1 cellular context compared by ENCODE assay signal in the genomic region with DNA sequence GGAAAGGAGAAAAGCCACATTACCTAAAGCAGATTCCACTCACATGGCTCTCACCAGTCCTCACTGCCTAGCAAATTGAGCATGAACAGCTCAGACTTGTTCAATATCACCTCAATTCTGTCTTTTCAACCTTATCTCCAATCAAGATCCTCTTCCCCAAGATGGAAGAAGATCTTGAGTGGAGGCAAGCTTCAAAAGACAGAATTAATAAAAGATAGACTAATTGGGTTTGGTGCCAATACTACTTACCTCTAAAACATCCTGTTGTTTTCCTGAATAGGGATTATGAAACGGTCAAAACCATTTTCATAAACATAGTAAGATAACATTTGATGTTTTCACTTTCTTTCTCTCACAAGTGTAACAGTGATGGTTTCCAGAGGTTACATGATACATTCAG.
TF ChIP-seq lines count a peak whose summit lies in the region.

No MANE protein-coding gene starts in this region.

TF ChIP-seq in GM23338, 12 proteins besides CTCF, POLR2A, EP300 and RAD21:
- TF ChIP-seq JUNB (IDR thresholded peaks at IDR 0.05; ENCODE audit: unreplicated experiment) = no peak
- TF ChIP-seq, protein P1, sequence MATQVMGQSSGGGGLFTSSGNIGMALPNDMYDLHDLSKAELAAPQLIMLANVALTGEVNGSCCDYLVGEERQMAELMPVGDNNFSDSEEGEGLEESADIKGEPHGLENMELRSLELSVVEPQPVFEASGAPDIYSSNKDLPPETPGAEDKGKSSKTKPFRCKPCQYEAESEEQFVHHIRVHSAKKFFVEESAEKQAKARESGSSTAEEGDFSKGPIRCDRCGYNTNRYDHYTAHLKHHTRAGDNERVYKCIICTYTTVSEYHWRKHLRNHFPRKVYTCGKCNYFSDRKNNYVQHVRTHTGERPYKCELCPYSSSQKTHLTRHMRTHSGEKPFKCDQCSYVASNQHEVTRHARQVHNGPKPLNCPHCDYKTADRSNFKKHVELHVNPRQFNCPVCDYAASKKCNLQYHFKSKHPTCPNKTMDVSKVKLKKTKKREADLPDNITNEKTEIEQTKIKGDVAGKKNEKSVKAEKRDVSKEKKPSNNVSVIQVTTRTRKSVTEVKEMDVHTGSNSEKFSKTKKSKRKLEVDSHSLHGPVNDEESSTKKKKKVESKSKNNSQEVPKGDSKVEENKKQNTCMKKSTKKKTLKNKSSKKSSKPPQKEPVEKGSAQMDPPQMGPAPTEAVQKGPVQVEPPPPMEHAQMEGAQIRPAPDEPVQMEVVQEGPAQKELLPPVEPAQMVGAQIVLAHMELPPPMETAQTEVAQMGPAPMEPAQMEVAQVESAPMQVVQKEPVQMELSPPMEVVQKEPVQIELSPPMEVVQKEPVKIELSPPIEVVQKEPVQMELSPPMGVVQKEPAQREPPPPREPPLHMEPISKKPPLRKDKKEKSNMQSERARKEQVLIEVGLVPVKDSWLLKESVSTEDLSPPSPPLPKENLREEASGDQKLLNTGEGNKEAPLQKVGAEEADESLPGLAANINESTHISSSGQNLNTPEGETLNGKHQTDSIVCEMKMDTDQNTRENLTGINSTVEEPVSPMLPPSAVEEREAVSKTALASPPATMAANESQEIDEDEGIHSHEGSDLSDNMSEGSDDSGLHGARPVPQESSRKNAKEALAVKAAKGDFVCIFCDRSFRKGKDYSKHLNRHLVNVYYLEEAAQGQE (IDR thresholded peaks at IDR 0.05; ENCODE audit: unreplicated experiment) = no peak
- TF ChIP-seq NANOG (IDR thresholded peaks at IDR 0.05; ENCODE audit: borderline replicate concordance) = no peak
- TF ChIP-seq EZH2 (IDR thresholded peaks at IDR 0.05; ENCODE audit: low read depth, unreplicated experiment) = no peak
- TF ChIP-seq POLR2AphosphoS5 (IDR thresholded peaks at IDR 0.05; ENCODE audit: low read depth) = no peak
- TF ChIP-seq, protein P2, sequence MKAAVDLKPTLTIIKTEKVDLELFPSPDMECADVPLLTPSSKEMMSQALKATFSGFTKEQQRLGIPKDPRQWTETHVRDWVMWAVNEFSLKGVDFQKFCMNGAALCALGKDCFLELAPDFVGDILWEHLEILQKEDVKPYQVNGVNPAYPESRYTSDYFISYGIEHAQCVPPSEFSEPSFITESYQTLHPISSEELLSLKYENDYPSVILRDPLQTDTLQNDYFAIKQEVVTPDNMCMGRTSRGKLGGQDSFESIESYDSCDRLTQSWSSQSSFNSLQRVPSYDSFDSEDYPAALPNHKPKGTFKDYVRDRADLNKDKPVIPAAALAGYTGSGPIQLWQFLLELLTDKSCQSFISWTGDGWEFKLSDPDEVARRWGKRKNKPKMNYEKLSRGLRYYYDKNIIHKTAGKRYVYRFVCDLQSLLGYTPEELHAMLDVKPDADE (IDR thresholded peaks at IDR 0.05) = no peak
- TF ChIP-seq CREB1 (CRISPR knock-in tag; IDR thresholded peaks at IDR 0.05; ENCODE audit: low read depth) = no peak
- TF ChIP-seq, protein P3, sequence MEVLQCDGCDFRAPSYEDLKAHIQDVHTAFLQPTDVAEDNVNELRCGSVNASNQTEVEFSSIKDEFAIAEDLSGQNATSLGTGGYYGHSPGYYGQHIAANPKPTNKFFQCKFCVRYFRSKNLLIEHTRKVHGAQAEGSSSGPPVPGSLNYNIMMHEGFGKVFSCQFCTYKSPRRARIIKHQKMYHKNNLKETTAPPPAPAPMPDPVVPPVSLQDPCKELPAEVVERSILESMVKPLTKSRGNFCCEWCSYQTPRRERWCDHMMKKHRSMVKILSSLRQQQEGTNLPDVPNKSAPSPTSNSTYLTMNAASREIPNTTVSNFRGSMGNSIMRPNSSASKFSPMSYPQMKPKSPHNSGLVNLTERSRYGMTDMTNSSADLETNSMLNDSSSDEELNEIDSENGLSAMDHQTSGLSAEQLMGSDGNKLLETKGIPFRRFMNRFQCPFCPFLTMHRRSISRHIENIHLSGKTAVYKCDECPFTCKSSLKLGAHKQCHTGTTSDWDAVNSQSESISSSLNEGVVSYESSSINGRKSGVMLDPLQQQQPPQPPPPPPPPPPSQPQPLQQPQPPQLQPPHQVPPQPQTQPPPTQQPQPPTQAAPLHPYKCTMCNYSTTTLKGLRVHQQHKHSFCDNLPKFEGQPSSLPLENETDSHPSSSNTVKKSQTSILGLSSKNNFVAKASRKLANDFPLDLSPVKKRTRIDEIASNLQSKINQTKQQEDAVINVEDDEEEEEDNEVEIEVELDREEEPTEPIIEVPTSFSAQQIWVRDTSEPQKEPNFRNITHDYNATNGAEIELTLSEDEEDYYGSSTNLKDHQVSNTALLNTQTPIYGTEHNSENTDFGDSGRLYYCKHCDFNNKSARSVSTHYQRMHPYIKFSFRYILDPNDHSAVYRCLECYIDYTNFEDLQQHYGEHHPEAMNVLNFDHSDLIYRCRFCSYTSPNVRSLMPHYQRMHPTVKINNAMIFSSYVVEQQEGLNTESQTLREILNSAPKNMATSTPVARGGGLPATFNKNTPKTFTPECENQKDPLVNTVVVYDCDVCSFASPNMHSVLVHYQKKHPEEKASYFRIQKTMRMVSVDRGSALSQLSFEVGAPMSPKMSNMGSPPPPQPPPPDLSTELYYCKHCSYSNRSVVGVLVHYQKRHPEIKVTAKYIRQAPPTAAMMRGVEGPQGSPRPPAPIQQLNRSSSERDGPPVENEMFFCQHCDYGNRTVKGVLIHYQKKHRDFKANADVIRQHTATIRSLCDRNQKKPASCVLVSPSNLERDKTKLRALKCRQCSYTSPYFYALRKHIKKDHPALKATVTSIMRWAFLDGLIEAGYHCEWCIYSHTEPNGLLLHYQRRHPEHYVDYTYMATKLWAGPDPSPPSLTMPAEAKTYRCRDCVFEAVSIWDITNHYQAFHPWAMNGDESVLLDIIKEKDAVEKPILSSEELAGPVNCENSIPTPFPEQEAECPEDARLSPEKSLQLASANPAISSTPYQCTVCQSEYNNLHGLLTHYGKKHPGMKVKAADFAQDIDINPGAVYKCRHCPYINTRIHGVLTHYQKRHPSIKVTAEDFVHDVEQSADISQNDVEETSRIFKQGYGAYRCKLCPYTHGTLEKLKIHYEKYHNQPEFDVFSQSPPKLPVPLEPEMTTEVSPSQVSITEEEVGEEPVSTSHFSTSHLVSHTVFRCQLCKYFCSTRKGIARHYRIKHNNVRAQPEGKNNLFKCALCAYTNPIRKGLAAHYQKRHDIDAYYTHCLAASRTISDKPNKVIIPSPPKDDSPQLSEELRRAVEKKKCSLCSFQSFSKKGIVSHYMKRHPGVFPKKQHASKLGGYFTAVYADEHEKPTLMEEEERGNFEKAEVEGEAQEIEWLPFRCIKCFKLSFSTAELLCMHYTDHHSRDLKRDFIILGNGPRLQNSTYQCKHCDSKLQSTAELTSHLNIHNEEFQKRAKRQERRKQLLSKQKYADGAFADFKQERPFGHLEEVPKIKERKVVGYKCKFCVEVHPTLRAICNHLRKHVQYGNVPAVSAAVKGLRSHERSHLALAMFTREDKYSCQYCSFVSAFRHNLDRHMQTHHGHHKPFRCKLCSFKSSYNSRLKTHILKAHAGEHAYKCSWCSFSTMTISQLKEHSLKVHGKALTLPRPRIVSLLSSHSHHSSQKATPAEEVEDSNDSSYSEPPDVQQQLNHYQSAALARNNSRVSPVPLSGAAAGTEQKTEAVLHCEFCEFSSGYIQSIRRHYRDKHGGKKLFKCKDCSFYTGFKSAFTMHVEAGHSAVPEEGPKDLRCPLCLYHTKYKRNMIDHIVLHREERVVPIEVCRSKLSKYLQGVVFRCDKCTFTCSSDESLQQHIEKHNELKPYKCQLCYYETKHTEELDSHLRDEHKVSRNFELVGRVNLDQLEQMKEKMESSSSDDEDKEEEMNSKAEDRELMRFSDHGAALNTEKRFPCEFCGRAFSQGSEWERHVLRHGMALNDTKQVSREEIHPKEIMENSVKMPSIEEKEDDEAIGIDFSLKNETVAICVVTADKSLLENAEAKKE (CRISPR knock-in tag; IDR thresholded peaks at IDR 0.05) = no peak
- no peak for TF ChIP-seq ZNF331 (CRISPR knock-in tag; IDR thresholded peaks at IDR 0.05; ENCODE audit: low read depth)
- TF ChIP-seq ZNF114 (CRISPR knock-in tag; IDR thresholded peaks at IDR 0.05) = no peak
- no peak for TF ChIP-seq STAT1 (IDR thresholded peaks at IDR 0.05; ENCODE audit: unreplicated experiment)
- no peak for TF ChIP-seq EZH2phosphoT487 (IDR thresholded peaks at IDR 0.05; ENCODE audit: unreplicated experiment)
